ENCODE assay signal across 1 cellular context in the genomic region with DNA sequence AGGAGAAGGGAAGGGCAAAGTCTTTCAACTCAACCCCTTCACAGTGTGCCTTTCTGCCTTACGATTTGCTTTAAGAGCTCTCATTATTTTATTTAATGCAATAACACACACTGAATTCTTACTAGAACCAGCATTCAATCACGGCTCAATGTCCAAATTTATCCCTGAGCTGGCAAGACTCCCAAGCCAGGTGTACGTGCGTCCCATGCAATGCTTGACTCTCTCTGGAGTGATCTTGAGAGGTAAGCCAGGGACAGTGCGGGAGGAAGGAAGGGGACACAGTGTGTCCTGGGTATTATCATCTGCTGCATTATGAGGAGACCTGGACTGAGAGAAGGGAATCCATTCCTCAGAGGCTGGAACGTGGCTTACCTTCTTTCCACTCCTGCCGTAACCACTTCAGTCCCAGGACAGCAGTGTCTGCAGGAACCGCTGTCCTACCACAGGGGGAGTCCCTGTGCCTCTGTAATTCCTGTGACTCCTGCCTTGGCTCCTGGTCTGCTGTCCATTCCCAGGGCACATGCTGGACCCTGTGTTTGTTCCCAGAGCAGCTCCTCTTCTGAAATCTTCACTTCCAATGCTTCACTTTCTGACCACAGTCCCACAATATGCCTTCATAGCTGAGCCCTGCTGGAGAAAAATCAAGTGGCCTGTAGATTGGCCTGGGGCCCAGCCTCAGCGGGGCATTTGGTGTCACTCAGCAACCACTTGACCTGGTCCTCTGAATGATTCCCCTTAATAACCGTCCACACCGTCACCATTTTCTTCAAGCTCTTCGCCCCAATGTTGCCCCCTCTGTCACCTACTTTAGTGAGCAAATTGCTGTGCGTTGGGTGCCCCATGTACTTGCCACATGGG.
A peak's percentile ranks its signal among the peaks of the same experiment; 100 is the strongest.
TF ChIP-seq lines count a peak whose summit lies in the region.

No MANE protein-coding gene starts in this region.

TF ChIP-seq in HepG2, 621 proteins besides CTCF, POLR2A, EP300 and RAD21:
- TF ChIP-seq, protein P1, sequence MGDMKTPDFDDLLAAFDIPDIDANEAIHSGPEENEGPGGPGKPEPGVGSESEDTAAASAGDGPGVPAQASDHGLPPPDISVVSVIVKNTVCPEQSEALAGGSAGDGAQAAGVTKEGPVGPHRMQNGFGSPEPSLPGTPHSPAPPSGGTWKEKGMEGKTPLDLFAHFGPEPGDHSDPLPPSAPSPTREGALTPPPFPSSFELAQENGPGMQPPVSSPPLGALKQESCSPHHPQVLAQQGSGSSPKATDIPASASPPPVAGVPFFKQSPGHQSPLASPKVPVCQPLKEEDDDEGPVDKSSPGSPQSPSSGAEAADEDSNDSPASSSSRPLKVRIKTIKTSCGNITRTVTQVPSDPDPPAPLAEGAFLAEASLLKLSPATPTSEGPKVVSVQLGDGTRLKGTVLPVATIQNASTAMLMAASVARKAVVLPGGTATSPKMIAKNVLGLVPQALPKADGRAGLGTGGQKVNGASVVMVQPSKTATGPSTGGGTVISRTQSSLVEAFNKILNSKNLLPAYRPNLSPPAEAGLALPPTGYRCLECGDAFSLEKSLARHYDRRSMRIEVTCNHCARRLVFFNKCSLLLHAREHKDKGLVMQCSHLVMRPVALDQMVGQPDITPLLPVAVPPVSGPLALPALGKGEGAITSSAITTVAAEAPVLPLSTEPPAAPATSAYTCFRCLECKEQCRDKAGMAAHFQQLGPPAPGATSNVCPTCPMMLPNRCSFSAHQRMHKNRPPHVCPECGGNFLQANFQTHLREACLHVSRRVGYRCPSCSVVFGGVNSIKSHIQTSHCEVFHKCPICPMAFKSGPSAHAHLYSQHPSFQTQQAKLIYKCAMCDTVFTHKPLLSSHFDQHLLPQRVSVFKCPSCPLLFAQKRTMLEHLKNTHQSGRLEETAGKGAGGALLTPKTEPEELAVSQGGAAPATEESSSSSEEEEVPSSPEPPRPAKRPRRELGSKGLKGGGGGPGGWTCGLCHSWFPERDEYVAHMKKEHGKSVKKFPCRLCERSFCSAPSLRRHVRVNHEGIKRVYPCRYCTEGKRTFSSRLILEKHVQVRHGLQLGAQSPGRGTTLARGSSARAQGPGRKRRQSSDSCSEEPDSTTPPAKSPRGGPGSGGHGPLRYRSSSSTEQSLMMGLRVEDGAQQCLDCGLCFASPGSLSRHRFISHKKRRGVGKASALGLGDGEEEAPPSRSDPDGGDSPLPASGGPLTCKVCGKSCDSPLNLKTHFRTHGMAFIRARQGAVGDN (CRISPR knock-in tag; IDR thresholded peaks at IDR 0.05): no peak
- TF ChIP-seq STAG1 (CRISPR knock-in tag; IDR thresholded peaks at IDR 0.05): peak; percentile 35; the same call in 1 of the 2 replicates
TF ChIP-seq in HepG2: peak in this region for 1.
